ENCODE assay signal across 18 cellular contexts in the genomic region with DNA sequence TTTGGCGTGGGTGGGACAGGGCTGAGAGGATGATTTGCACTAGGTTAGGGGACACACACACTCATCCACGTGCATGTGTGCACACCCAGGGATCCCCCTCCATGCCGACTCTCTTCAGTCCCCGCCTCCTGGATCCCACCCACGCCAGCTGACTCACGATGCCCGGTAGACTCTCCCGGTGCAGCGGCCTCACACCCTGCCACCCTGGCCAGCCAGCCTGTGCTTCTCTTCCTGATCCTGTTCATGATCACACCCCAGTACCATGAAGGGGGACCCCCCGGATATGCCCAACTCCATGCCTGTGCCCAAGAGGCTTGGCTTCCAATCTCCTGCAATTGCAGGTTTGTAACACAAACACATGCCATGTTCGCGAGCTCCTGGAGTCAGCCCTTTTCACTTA.
DNase-seq lines count a peak whose midpoint lies in the region; ATAC-seq, FAIRE-seq and TF ChIP-seq lines count a peak whose summit lies in the region.
"Had no signal": no experiment of that assay in that cellular context is flagged by ENCODE, and none has a peak within 500 bp of the region (broad histone marks: within the 10 kb centered on the region; RNA-seq: fewer than 3 reads in every experiment).

No MANE protein-coding gene starts in this region.

- H2AFZ ChIP-seq in DND-41 (ENCODE audit: low read depth, low read length) (0 out of 2 replicates have a peak overlapping the region, but pooled peaks have one; percentile 12), K562 (ENCODE audit: low read depth, low read length) (no peak overlapping the region)

- H3K79me2 ChIP-seq in DND-41 (ENCODE audit: insufficient read depth, low read length): peaks cover 8% of the 10 kb centered on the region
- H3K79me2 ChIP-seq in K562 (ENCODE audit: control insufficient read depth, insufficient read depth, low read length): no peaks in the 10 kb centered on the region

- BruUV-seq in K562 (replicated peaks; lab: Mats Ljungman, UMichigan): no TSS peak

- H3K27ac Mint-ChIP-seq in type B pancreatic cell: no peak overlapping the region
- H3K27ac Mint-ChIP-seq: CD8-positive, alpha-beta T cell had no signal

- no peak overlapping the region for H3K4me3 Mint-ChIP-seq in type B pancreatic cell
- H3K4me3 Mint-ChIP-seq: CD14-positive monocyte; CD8-positive, alpha-beta T cell had no signal

- H3K27ac ChIP-seq in DND-41 (ENCODE audit: low read length) (peak overlapping the region; percentile 96), K562 (ENCODE audit: extremely low read depth, low read depth, low read length) (no peak overlapping the region)
- H3K27ac ChIP-seq: 22Rv1 had no signal

- DNase-seq in activated CD4-positive, CD25-positive, alpha-beta regulatory T cell treated with anti-CD3 and anti-CD28 coated beads, Interleukin-2, amount 50 U/mL, for 72 hours: peak; percentile 17
- DNase-seq in DND-41 (no peak), K562 (ENCODE audit: extremely low read depth in 1 of 4, low spot score in 3 of 4) (no peak), mesenteric fat pad (ENCODE audit: low spot score) (peak; percentile 77), lower leg skin (ENCODE audit: low spot score in 2 of 2) (no peak), type B pancreatic cell (ENCODE audit: extremely low spot score, unreplicated experiment) (no peak)
- DNase-seq: CD8-positive, alpha-beta T cell; COR-L47; DMS153; GDM1 had no signal

- H3K4me2 ChIP-seq in DND-41 (ENCODE audit: insufficient read depth, low read length) (no peak overlapping the region), K562 (ENCODE audit: insufficient read depth, low read length) (no peak overlapping the region)

- H3K36me3 Mint-ChIP-seq in type B pancreatic cell: no peaks in the 10 kb centered on the region
- H3K36me3 Mint-ChIP-seq: CD14-positive monocyte; CD8-positive, alpha-beta T cell had no signal

- H3K9me1 ChIP-seq in K562 (ENCODE audit: control insufficient read depth, insufficient read depth, low read length): no peaks in the 10 kb centered on the region

- TF ChIP-seq RAD21 in K562 (CRISPR knock-in tag; conservative IDR thresholded peaks at IDR 0.05 in 1 of 2, IDR thresholded peaks at IDR 0.05 in 1 of 2): no peak

- 4% methylated on average over 6 of the region's 12 CpGs for WGBS in K562 (ENCODE audit: insufficient coverage, low coverage, missing lambda C conversion rate)
- 82 to 85% methylated on average over 12 of the region's 12 CpGs for WGBS in lower leg skin, 2 donors

- peaks cover 64% of the 10 kb centered on the region for H3K4me1 ChIP-seq in DND-41 (ENCODE audit: insufficient read depth, low read length)
- H3K4me1 ChIP-seq in K562 (replicated peaks in 1 of 2; ENCODE audit: control insufficient read depth in 2 of 2, insufficient read depth in 2 of 2, low read length in 2 of 2): peaks cover 0 to 2% of the 10 kb centered on the region in 2 experiments; a peak in 1 of 5 replicates

- no peaks in the 10 kb centered on the region for H4K20me1 ChIP-seq in DND-41 (ENCODE audit: insufficient read depth, low read length)
- H4K20me1 ChIP-seq in K562 (replicated peaks; ENCODE audit: control insufficient read depth, insufficient read depth, low read length): no peaks in the 10 kb centered on the region

- FAIRE-seq in K562 (lab: Jason Lieb, UNC): no peak
- FAIRE-seq: D721Med, GM12892, GM19239, H54 had no signal

- peaks cover 4% of the 10 kb centered on the region; the same call in 1 of the 2 replicates for H3K36me3 ChIP-seq in DND-41 (ENCODE audit: insufficient read depth, low read length)
- no peaks in the 10 kb centered on the region for H3K36me3 ChIP-seq in K562 (ENCODE audit: control insufficient read depth, insufficient read depth, low read length)

- CTCF ChIA-PET in K562 (lab: Yijun Ruan, JAX; ENCODE audit: low intra/inter-chr PET ratio): no interaction called here

- H3K27me3 ChIP-seq in DND-41 (ENCODE audit: insufficient read depth, low read length, poor library complexity): no peaks in the 10 kb centered on the region
- H3K27me3 ChIP-seq in K562 (ENCODE audit: control insufficient read depth in 2 of 2, insufficient read depth in 2 of 2, low read length in 2 of 2): peaks cover 16 to 44% of the 10 kb centered on the region in 2 experiments; a peak in 4 of 5 replicates

- H3K9me3 ChIP-seq in DND-41 (ENCODE audit: insufficient read depth, low read length, severe bottlenecking) (no peaks in the 10 kb centered on the region), K562 (replicated peaks; ENCODE audit: control insufficient read depth, insufficient read depth, low read depth, low read length) (no peaks in the 10 kb centered on the region)

- ATAC-seq in activated CD4-positive, CD25-positive, alpha-beta regulatory T cell treated with anti-CD3 and anti-CD28 coated beads, Interleukin-2, amount 50 U/mL, for 24 hours: no peak
- ATAC-seq in DND-41 (ENCODE audit: insufficient read depth, low read depth): no peak
- no peak for ATAC-seq in K562
- no peak for ATAC-seq in GM21381 (IDR thresholded peaks at IDR 0.05; ENCODE audit: unreplicated experiment)
- ATAC-seq: CD8-positive, alpha-beta T cell had no signal

- TF ChIP-seq CTCF in DND-41 (IDR thresholded peaks at IDR 0.05; ENCODE audit: borderline replicate concordance, extremely low read depth, low read length, poor library complexity, severe bottlenecking): no peak
- TF ChIP-seq CTCF in K562 (IDR thresholded peaks at IDR 0.05 in 2 of 3, conservative IDR thresholded peaks at IDR 0.05 in 1 of 3; ENCODE audit: insufficient read depth in 2 of 3, low read depth in 1 of 3, low read length in 3 of 3): no peak
- TF ChIP-seq CTCF in lower leg skin (IDR thresholded peaks at IDR 0.05): no peak
- TF ChIP-seq CTCF in type B pancreatic cell (conservative IDR thresholded peaks at IDR 0.05): no peak

- intact Hi-C loops in K562 (cut with micrococcal nuclease) (no loop called here), lower leg skin (cut with DNase I; ENCODE audit: low total_unique reads) (no loop called here)

- no peak for TF ChIP-seq EP300 in K562 (IDR thresholded peaks at IDR 0.05; ENCODE audit: low read length)

- H3K4me3 ChIP-seq in DND-41 (ENCODE audit: low read depth in 1 of 2, low read length in 2 of 2) (no peak overlapping the region), K562 (no peak overlapping the region), lower leg skin (ENCODE audit: low read depth, poor library complexity, severe bottlenecking) (no peak overlapping the region)

- in situ Hi-C loops in K562 (cut with MboI): no loop called here

- TF ChIP-seq POLR2A in K562 (conservative IDR thresholded peaks at IDR 0.05) (no peak), lower leg skin (IDR thresholded peaks at IDR 0.05) (no peak)

- H3K9me3 Mint-ChIP-seq in type B pancreatic cell: peaks cover 5% of the 10 kb centered on the region
- H3K9me3 Mint-ChIP-seq: CD8-positive, alpha-beta T cell had no signal

- POLR2A ChIA-PET in K562 (lab: Yijun Ruan, JAX): interaction anchor here (0.7 kb wide), 2 partner anchors 18 to 751 kb away, joined by 3 read pairs; no protein-coding TSS in a partner anchor

- H3K9ac ChIP-seq in DND-41 (ENCODE audit: low read depth, low read length) (peak overlapping the region; percentile 61), K562 (ENCODE audit: insufficient read depth in 1 of 2, low read depth in 2 of 2, low read length in 2 of 2) (no peak overlapping the region)

- peaks cover 4% of the 10 kb centered on the region for H3K4me1 Mint-ChIP-seq in type B pancreatic cell (ENCODE audit: unreplicated experiment)

- peaks cover 33% of the 10 kb centered on the region for H3K27me3 Mint-ChIP-seq in type B pancreatic cell

TF ChIP-seq in K562, 482 proteins besides CTCF, POLR2A, EP300 and RAD21:
- TF ChIP-seq ZNF561 (CRISPR knock-in tag; conservative IDR thresholded peaks at IDR 0.05) (no peak), EGR1 (conservative IDR thresholded peaks at IDR 0.05) (peak; percentile 45)

Comparison
In these comparisons a context has a peak if more than half of its experiments do, and no peak if none do; other contexts are left out.
1. DNase-seq: peak in activated CD4-positive, CD25-positive, alpha-beta regulatory T cell treated with anti-CD3 and anti-CD28 coated beads, Interleukin-2, amount 50 U/mL, for 72 hours (single experiment) and mesenteric fat pad (single experiment); none in DND-41 (single experiment), K562 (0 of 4), lower leg skin (0 of 2) and type B pancreatic cell (single experiment).